6 cellular contexts compared by ENCODE assay signal in genomic region chr11:62883677-62884076, GRCh38. TPM values are rescaled to one million over a fixed set of nuclear protein-coding genes. Genes with fewer than 3 reads are reported as not detected.
DNase-seq lines count a peak whose midpoint lies in the region; ATAC-seq and TF ChIP-seq lines count a peak whose summit lies in the region.

No MANE protein-coding gene starts in this region.

- CTCF ChIA-PET in Caco-2 (lab: Charles Lee): interaction anchor here (0.9 kb wide), 1 partner anchor 42 kb away, joined by 3 read pairs; no protein-coding TSS in a partner anchor

- ATAC-seq in GM18907 (IDR thresholded peaks at IDR 0.05; ENCODE audit: unreplicated experiment) (no peak), GM18858 (IDR thresholded peaks at IDR 0.05; ENCODE audit: unreplicated experiment) (no peak)

- H3K27me3 ChIP-seq in Caco-2 (replicated peaks; ENCODE audit: control insufficient read depth, insufficient read depth, low read length) (no peaks in the 10 kb centered on the region), muscle layer of colon (ENCODE audit: control insufficient read depth in 1 of 2, insufficient read depth in 2 of 2, low read length in 2 of 2) (no peaks in the 10 kb centered on the region)

- intact Hi-C loops in Caco-2 (cut with micrococcal nuclease; ENCODE audit: unreplicated experiment): no loop called here
- intact Hi-C loops in activated T-helper 2 cell treated with anti-CD3 and anti-CD28 coated beads, Interferon-gamma antibody, Interleukin-2, Interleukin-4, amounts not matched to agents 10 μg/mL and 5 μg/mL and 100 μg/mL, durations not matched to agents 14 hours and 24 hours and 36 hours (cut with micrococcal nuclease): no loop called here

- H3K4me3 Mint-ChIP-seq in Caco-2 (ENCODE audit: unreplicated experiment): peak overlapping the region; percentile 97
- peak overlapping the region; percentile 100 for H3K4me3 Mint-ChIP-seq in activated T-helper 2 cell treated with anti-CD3 and anti-CD28 coated beads, Interferon-gamma antibody, Interleukin-2, Interleukin-4, amounts not matched to agents 10 μg/mL and 5 μg/mL and 100 μg/mL, durations not matched to agents 14 hours and 24 hours and 36 hours (ENCODE audit: low read depth)

- H3K36me3 ChIP-seq in Caco-2 (ENCODE audit: control insufficient read depth, insufficient read depth, low read length): peaks cover 27% of the 10 kb centered on the region
- H3K36me3 ChIP-seq in muscle layer of colon (ENCODE audit: insufficient read depth, low read length): peaks cover 60% of the 10 kb centered on the region

- POLR2A ChIA-PET in Caco-2 (lab: Charles Lee): interaction anchor here (0.5 to 2.2 kb wide), 5 partner anchors 26 to 52 kb away, joined by 3 to 8 read pairs (median 4); partner anchors contain the start of genes STX5 and TEX54

- H3K9me3 Mint-ChIP-seq in Caco-2 (ENCODE audit: unreplicated experiment): no peaks in the 10 kb centered on the region
- H3K9me3 Mint-ChIP-seq in activated T-helper 2 cell treated with anti-CD3 and anti-CD28 coated beads, Interferon-gamma antibody, Interleukin-2, Interleukin-4, amounts not matched to agents 10 μg/mL and 5 μg/mL and 100 μg/mL, durations not matched to agents 14 hours and 24 hours and 36 hours: no peaks in the 10 kb centered on the region

- no TSS peak for BruUV-seq in Caco-2 (replicated peaks; lab: Mats Ljungman, UMichigan)

- peaks cover 100% of the 10 kb centered on the region for H3K36me3 Mint-ChIP-seq in Caco-2 (ENCODE audit: insufficient read depth, unreplicated experiment)
- H3K36me3 Mint-ChIP-seq in activated T-helper 2 cell treated with anti-CD3 and anti-CD28 coated beads, Interferon-gamma antibody, Interleukin-2, Interleukin-4, amounts not matched to agents 10 μg/mL and 5 μg/mL and 100 μg/mL, durations not matched to agents 14 hours and 24 hours and 36 hours (ENCODE audit: low read depth): peaks cover 82% of the 10 kb centered on the region

- DNase-seq in Caco-2 (no peak), NCI-H226 (no peak)
- DNase-seq in activated T-helper 2 cell treated with anti-CD3 and anti-CD28 coated beads, Interferon-gamma antibody, Interleukin-2, Interleukin-4, amounts not matched to agents 10 μg/mL and 5 μg/mL and 100 μg/mL, durations not matched to agents 14 hours and 24 hours and 36 hours (ENCODE audit: low spot score): no peak

- H3K9ac ChIP-seq in muscle layer of colon (ENCODE audit: low read length): peak overlapping the region; percentile 92

- H3K9me3 ChIP-seq in Caco-2 (no peaks in the 10 kb centered on the region), muscle layer of colon (ENCODE audit: low read length) (no peaks in the 10 kb centered on the region)

- 0 out of 2 replicates have a peak overlapping the region, but pooled peaks have one; percentile 11 for H3K4me3 ChIP-seq in Caco-2 (ENCODE audit: low read depth, low read length)
- H3K4me3 ChIP-seq in muscle layer of colon (ENCODE audit: low read depth in 1 of 2, low read length in 2 of 2): peak overlapping the region in 1 of 2 donors; percentile 80

- peak overlapping the region; percentile 99 for H3K27ac Mint-ChIP-seq in Caco-2 (ENCODE audit: unreplicated experiment)
- peak overlapping the region; percentile 100 for H3K27ac Mint-ChIP-seq in activated T-helper 2 cell treated with anti-CD3 and anti-CD28 coated beads, Interferon-gamma antibody, Interleukin-2, Interleukin-4, amounts not matched to agents 10 μg/mL and 5 μg/mL and 100 μg/mL, durations not matched to agents 14 hours and 24 hours and 36 hours

- H3K4me1 ChIP-seq in Caco-2 (peaks cover 67% of the 10 kb centered on the region), muscle layer of colon (ENCODE audit: insufficient read depth, low read length) (peaks cover 38% of the 10 kb centered on the region)

- H3K4me1 Mint-ChIP-seq in Caco-2 (ENCODE audit: low read depth, unreplicated experiment): peaks cover 53% of the 10 kb centered on the region
- peaks cover 49% of the 10 kb centered on the region for H3K4me1 Mint-ChIP-seq in activated T-helper 2 cell treated with anti-CD3 and anti-CD28 coated beads, Interferon-gamma antibody, Interleukin-2, Interleukin-4, amounts not matched to agents 10 μg/mL and 5 μg/mL and 100 μg/mL, durations not matched to agents 14 hours and 24 hours and 36 hours (ENCODE audit: low read depth)

- TF ChIP-seq CTCF in Caco-2 (IDR thresholded peaks at IDR 0.05; ENCODE audit: insufficient read depth in 1 of 2, low read depth in 1 of 2, low read length in 1 of 2, severe bottlenecking in 1 of 2, unreplicated experiment in 1 of 2): no peak

- no peak overlapping the region for H3K27ac ChIP-seq in muscle layer of colon (ENCODE audit: low read depth, low read length)

- no peaks in the 10 kb centered on the region for H3K27me3 Mint-ChIP-seq in Caco-2 (ENCODE audit: insufficient read depth, unreplicated experiment)
- H3K27me3 Mint-ChIP-seq in activated T-helper 2 cell treated with anti-CD3 and anti-CD28 coated beads, Interferon-gamma antibody, Interleukin-2, Interleukin-4, amounts not matched to agents 10 μg/mL and 5 μg/mL and 100 μg/mL, durations not matched to agents 14 hours and 24 hours and 36 hours (ENCODE audit: low read depth): no peaks in the 10 kb centered on the region

RNA-seq across cellular contexts. Expression of gene SLC3A2, which starts 3.0 kb away (rescaled TPM):
- total RNA-seq in Caco-2 (2022): 763 and 879 TPM in 2 replicates
- 245 and 286 TPM in 2 replicates for total RNA-seq in activated T-helper 2 cell treated with anti-CD3 and anti-CD28 coated beads, Interferon-gamma antibody, Interleukin-2, Interleukin-4, amounts not matched to agents 10 μg/mL and 5 μg/mL and 100 μg/mL, durations not matched to agents 14 hours and 24 hours and 36 hours

RNA-seq across cellular contexts. Expression of gene CHRM1, which starts 37.5 kb away (rescaled TPM):
- not detected in 2 replicates for total RNA-seq in Caco-2 (2022)
- not detected in 2 replicates for total RNA-seq in activated T-helper 2 cell treated with anti-CD3 and anti-CD28 coated beads, Interferon-gamma antibody, Interleukin-2, Interleukin-4, amounts not matched to agents 10 μg/mL and 5 μg/mL and 100 μg/mL, durations not matched to agents 14 hours and 24 hours and 36 hours

RNA-seq across cellular contexts. Expression of gene WDR74, which starts 44.3 kb away (rescaled TPM):
- total RNA-seq in Caco-2 (2022): 112 and 115 TPM in 2 replicates
- total RNA-seq in activated T-helper 2 cell treated with anti-CD3 and anti-CD28 coated beads, Interferon-gamma antibody, Interleukin-2, Interleukin-4, amounts not matched to agents 10 μg/mL and 5 μg/mL and 100 μg/mL, durations not matched to agents 14 hours and 24 hours and 36 hours: 109 and 112 TPM in 2 replicates

RNA-seq across cellular contexts. Expression of gene TEX54, which starts 51.0 kb away (rescaled TPM):
- total RNA-seq in Caco-2 (2022): 0.95 TPM in 1 of 2 replicates, not detected in the other
- total RNA-seq in activated T-helper 2 cell treated with anti-CD3 and anti-CD28 coated beads, Interferon-gamma antibody, Interleukin-2, Interleukin-4, amounts not matched to agents 10 μg/mL and 5 μg/mL and 100 μg/mL, durations not matched to agents 14 hours and 24 hours and 36 hours: 1.2 TPM in 1 of 2 replicates, not detected in the other

RNA-seq across cellular contexts. Expression of gene STX5, which starts 51.8 kb away (rescaled TPM):
- total RNA-seq in Caco-2 (2022): 39.9 and 44.2 TPM in 2 replicates
- total RNA-seq in activated T-helper 2 cell treated with anti-CD3 and anti-CD28 coated beads, Interferon-gamma antibody, Interleukin-2, Interleukin-4, amounts not matched to agents 10 μg/mL and 5 μg/mL and 100 μg/mL, durations not matched to agents 14 hours and 24 hours and 36 hours: 37.4 and 41.9 TPM in 2 replicates
